9 cellular contexts compared by ENCODE assay signal in genomic region chr11:110311783-110312578, GRCh38. TPM values are rescaled to one million over a fixed set of nuclear protein-coding genes. Genes with fewer than 3 reads are reported as not detected.
DNase-seq lines count a peak whose midpoint lies in the region; ATAC-seq, FAIRE-seq and TF ChIP-seq lines count a peak whose summit lies in the region.
"Had no signal": no experiment of that assay in that cellular context is flagged by ENCODE, and none has a peak within 500 bp of the region (broad histone marks: within the 10 kb centered on the region; RNA-seq: fewer than 3 reads in every experiment).

No MANE protein-coding gene starts in this region.

- no peaks in the 10 kb centered on the region for H3K79me2 ChIP-seq in hepatocyte

- peak; percentile 91 for FAIRE-seq in H54 (lab: Jason Lieb, UNC)

- H4K20me1 ChIP-seq in hepatocyte (ENCODE audit: insufficient read depth, poor library complexity, severe bottlenecking) = no peaks in the 10 kb centered on the region

- TF ChIP-seq CTCF in hepatocyte (IDR thresholded peaks at IDR 0.05; ENCODE audit: poor library complexity) = no peak

- H3K36me3 Mint-ChIP-seq in activated T-helper 1 cell treated with anti-CD3 and anti-CD28 coated beads, Interleukin-12 subunit alpha, Interleukin-12 subunit beta, Interleukin-2, Interleukin-4 antibody, amounts not matched to agents 30 ng/mL and 10 ng/mL and 1 ng/mL, durations not matched to agents 14 hours and 24 hours and 36 hours (ENCODE audit: low read depth) = peaks cover 1% of the 10 kb centered on the region

- no peak overlapping the region for H3K4me3 Mint-ChIP-seq in activated T-helper 1 cell treated with anti-CD3 and anti-CD28 coated beads, Interleukin-12 subunit alpha, Interleukin-12 subunit beta, Interleukin-2, Interleukin-4 antibody, amounts not matched to agents 30 ng/mL and 10 ng/mL and 1 ng/mL, durations not matched to agents 14 hours and 24 hours and 36 hours

- no peaks in the 10 kb centered on the region for H3K9me3 Mint-ChIP-seq in activated T-helper 1 cell treated with anti-CD3 and anti-CD28 coated beads, Interleukin-12 subunit alpha, Interleukin-12 subunit beta, Interleukin-2, Interleukin-4 antibody, amounts not matched to agents 30 ng/mL and 10 ng/mL and 1 ng/mL, durations not matched to agents 14 hours and 24 hours and 36 hours

- H3K4me1 Mint-ChIP-seq in activated T-helper 1 cell treated with anti-CD3 and anti-CD28 coated beads, Interleukin-12 subunit alpha, Interleukin-12 subunit beta, Interleukin-2, Interleukin-4 antibody, amounts not matched to agents 30 ng/mL and 10 ng/mL and 1 ng/mL, durations not matched to agents 14 hours and 24 hours and 36 hours (ENCODE audit: low read depth) = peaks cover 12% of the 10 kb centered on the region

- DNase-seq in AG20443 (ENCODE audit: low spot score) = peak; percentile 38
- DNase-seq in H54 (ENCODE audit: insufficient read length, low spot score) = no peak
- no peak for DNase-seq in activated T-helper 1 cell treated with anti-CD3 and anti-CD28 coated beads, Interleukin-12 subunit alpha, Interleukin-12 subunit beta, Interleukin-2, Interleukin-4 antibody, amounts not matched to agents 30 ng/mL and 10 ng/mL and 1 ng/mL, durations not matched to agents 14 hours and 24 hours and 36 hours (ENCODE audit: low spot score)
- no peak for DNase-seq in hepatocyte (ENCODE audit: low spot score)
- no peak for DNase-seq in MV-4-11 (lab: John Stamatoyannopoulos, UW)
- no peak for DNase-seq in NCI-H345 (lab: John Stamatoyannopoulos, UW)
- DNase-seq: activated gamma-delta T cell treated with Interleukin-2 at 50 U/mL for 16 hours had no signal

- peak overlapping the region; percentile 73 for H3K27ac Mint-ChIP-seq in activated T-helper 1 cell treated with anti-CD3 and anti-CD28 coated beads, Interleukin-12 subunit alpha, Interleukin-12 subunit beta, Interleukin-2, Interleukin-4 antibody, amounts not matched to agents 30 ng/mL and 10 ng/mL and 1 ng/mL, durations not matched to agents 14 hours and 24 hours and 36 hours

- no peak overlapping the region for H3K4me2 ChIP-seq in hepatocyte

- peak overlapping the region; percentile 45 for H3K27ac ChIP-seq in hepatocyte

- ATAC-seq in HG02571 (IDR thresholded peaks at IDR 0.05; ENCODE audit: unreplicated experiment) = no peak
- ATAC-seq in HG03196 (IDR thresholded peaks at IDR 0.05; ENCODE audit: unreplicated experiment) = no peak

- TF ChIP-seq POLR2A in H54 (IDR thresholded peaks at IDR 0.05; ENCODE audit: low read depth, low read length) = no peak

- H2AFZ ChIP-seq in hepatocyte = no peak overlapping the region

- no peaks in the 10 kb centered on the region for H3K27me3 Mint-ChIP-seq in activated T-helper 1 cell treated with anti-CD3 and anti-CD28 coated beads, Interleukin-12 subunit alpha, Interleukin-12 subunit beta, Interleukin-2, Interleukin-4 antibody, amounts not matched to agents 30 ng/mL and 10 ng/mL and 1 ng/mL, durations not matched to agents 14 hours and 24 hours and 36 hours (ENCODE audit: insufficient read depth)

- H3K36me3 ChIP-seq in hepatocyte (replicated peaks; ENCODE audit: insufficient read depth, low read depth) = no peaks in the 10 kb centered on the region

- no peaks in the 10 kb centered on the region for H3K9me3 ChIP-seq in hepatocyte (ENCODE audit: low read depth)

- H3K9me2 ChIP-seq in hepatocyte (replicated peaks; ENCODE audit: insufficient read depth) = no peaks in the 10 kb centered on the region

- WGBS in hepatocyte (ENCODE audit: low lambda C conversion rate, missing lambda C conversion rate) = 83% methylated on average over 3 of the region's 3 CpGs

- intact Hi-C loops in activated T-helper 1 cell treated with anti-CD3 and anti-CD28 coated beads, Interleukin-12 subunit alpha, Interleukin-12 subunit beta, Interleukin-2, Interleukin-4 antibody, amounts not matched to agents 30 ng/mL and 10 ng/mL and 1 ng/mL, durations not matched to agents 14 hours and 24 hours and 36 hours (cut with micrococcal nuclease) = loop anchor here (1.0 kb wide), 1 partner anchor 37 kb away; no protein-coding TSS in a partner anchor

- H3K27me3 ChIP-seq in hepatocyte = no peaks in the 10 kb centered on the region

- H3K4me1 ChIP-seq in hepatocyte (ENCODE audit: insufficient read depth) = peaks cover 6% of the 10 kb centered on the region

- no peak overlapping the region for H3K4me3 ChIP-seq in hepatocyte

RNA-seq across cellular contexts. Expression of gene RDX, which starts 15.6 kb away (rescaled TPM):
- total RNA-seq in activated T-helper 1 cell treated with anti-CD3 and anti-CD28 coated beads, Interleukin-12 subunit alpha, Interleukin-12 subunit beta, Interleukin-2, Interleukin-4 antibody, amounts not matched to agents 30 ng/mL and 10 ng/mL and 1 ng/mL, durations not matched to agents 14 hours and 24 hours and 36 hours = 94.6 and 98.9 TPM in 2 replicates
- 102 and 106 TPM in 2 replicates for total RNA-seq in hepatocyte
- 128 and 143 TPM in 2 replicates for polyA plus RNA-seq in hepatocyte
